22 cellular contexts compared by ENCODE assay signal in genomic region chr2:209441541-209441940, GRCh38. TPM values are rescaled to one million over a fixed set of nuclear protein-coding genes. Genes with fewer than 3 reads are reported as not detected.
DNase-seq lines count a peak whose midpoint lies in the region; ATAC-seq, FAIRE-seq and TF ChIP-seq lines count a peak whose summit lies in the region.
"Had no signal": no experiment of that assay in that cellular context is flagged by ENCODE, and none has a peak within 500 bp of the region (broad histone marks: within the 10 kb centered on the region; RNA-seq: fewer than 3 reads in every experiment).

No MANE protein-coding gene starts in this region.

- H3K9me3 ChIP-seq in heart right ventricle = no peaks in the 10 kb centered on the region
- no peaks in the 10 kb centered on the region for H3K9me3 ChIP-seq in right atrium auricular region
- H3K9me3 ChIP-seq in keratinocyte (ENCODE audit: control insufficient read depth, low read depth, low read length) = no peaks in the 10 kb centered on the region
- H3K9me3 ChIP-seq: A549, colonic mucosa, gastrocnemius medialis had no signal

- peaks cover 0 to 4% (median 0%) of the 10 kb centered on the region in 5 experiments for H3K9me3 Mint-ChIP-seq in brain
- H3K9me3 Mint-ChIP-seq: IgD-negative memory B cell; T-helper 1 cell treated with Interleukin-12 subunit alpha and Interleukin-12 subunit beta and Interleukin-4 antibody, amounts not matched to agents 30 μg/mL and 1 μg/mL, for 36 hours had no signal

- H3K27me3 ChIP-seq in heart right ventricle (no peaks in the 10 kb centered on the region), right atrium auricular region (no peaks in the 10 kb centered on the region), keratinocyte (ENCODE audit: control insufficient read depth, extremely low read depth, insufficient read depth, low read length) (no peaks in the 10 kb centered on the region)
- H3K27me3 ChIP-seq: colonic mucosa, gastrocnemius medialis had no signal

- peak overlapping the region in 4 of 5 experiments; percentile 29 to 78 (median 64) for H3K4me3 Mint-ChIP-seq in brain
- H3K4me3 Mint-ChIP-seq: activated CD8-positive, alpha-beta memory T cell treated with anti-CD3 and anti-CD28 coated beads, Interleukin-2, amount 10 ng/mL, durations not matched to agents 7 days and 5 days; activated naive CD8-positive, alpha-beta T cell; IgD-negative memory B cell; T-helper 1 cell treated with Interleukin-12 subunit alpha and Interleukin-12 subunit beta and Interleukin-4 antibody, amounts not matched to agents 30 μg/mL and 1 μg/mL, for 36 hours had no signal

- no peak for TF ChIP-seq CTCF in heart right ventricle (IDR thresholded peaks at IDR 0.05)
- no peak for TF ChIP-seq CTCF in right atrium auricular region (IDR thresholded peaks at IDR 0.05)
- no peak for TF ChIP-seq CTCF in brain (conservative IDR thresholded peaks at IDR 0.05)
- TF ChIP-seq CTCF in keratinocyte (optimal IDR thresholded peaks at IDR 0.05 in 1 of 3, IDR thresholded peaks at IDR 0.05 in 1 of 3, conservative IDR thresholded peaks at IDR 0.05 in 1 of 3; ENCODE audit: extremely low read depth in 1 of 3, insufficient read depth in 2 of 3, low read length in 3 of 3) = no peak

- H3K4me2 ChIP-seq in keratinocyte (ENCODE audit: control insufficient read depth, extremely low read depth, insufficient read depth, low read depth, low read length) = no peak overlapping the region
- H3K4me2 ChIP-seq: A549 had no signal

- dilution Hi-C loops in keratinocyte (cut with MboI; ENCODE audit: extremely low pct_ligation_motif_present, low sequenced_read_pairs) = no loop called here

- H3K4me3 ChIP-seq in heart right ventricle (no peak overlapping the region), right atrium auricular region (no peak overlapping the region), keratinocyte (ENCODE audit: control insufficient read depth in 2 of 3, extremely low read depth in 1 of 3, insufficient read depth in 2 of 3, low read depth in 1 of 3, low read length in 3 of 3) (no peak overlapping the region)
- H3K4me3 ChIP-seq: A549, colonic mucosa, gastrocnemius medialis had no signal

- intact Hi-C loops in heart right ventricle (cut with DNase I) = loop anchor here in 3 of 10 donors (5.0 to 10.0 kb wide), 3 partner anchors 53 to 96 kb away; no protein-coding TSS in a partner anchor

- peaks cover 2% of the 10 kb centered on the region for H3K79me2 ChIP-seq in keratinocyte (ENCODE audit: control insufficient read depth, insufficient read depth, low read length)

- no peaks in the 10 kb centered on the region for H3K27me3 Mint-ChIP-seq in brain
- H3K27me3 Mint-ChIP-seq: activated CD8-positive, alpha-beta memory T cell treated with anti-CD3 and anti-CD28 coated beads, Interleukin-2, amount 10 ng/mL, durations not matched to agents 7 days and 5 days; activated naive CD8-positive, alpha-beta T cell; IgD-negative memory B cell had no signal

- H3K4me1 Mint-ChIP-seq in brain = peaks cover 80% of the 10 kb centered on the region
- H3K4me1 Mint-ChIP-seq: activated CD8-positive, alpha-beta memory T cell treated with anti-CD3 and anti-CD28 coated beads, Interleukin-2, amount 10 ng/mL, durations not matched to agents 7 days and 5 days; IgD-negative memory B cell had no signal

- WGBS in heart right ventricle, 2 donors = 19 to 20% methylated on average over 3 of the region's 3 CpGs

- no peak overlapping the region for H3K9ac ChIP-seq in keratinocyte (ENCODE audit: control insufficient read depth, extremely low read depth, insufficient read depth, low read length)

- H3K4me1 ChIP-seq in heart right ventricle (peaks cover 0 to 48% (median 26%) of the 10 kb centered on the region in 9 donors), right atrium auricular region (peaks cover 0 to 17% of the 10 kb centered on the region in 2 donors), keratinocyte (ENCODE audit: control insufficient read depth, extremely low read depth, insufficient read depth, low read length) (peaks cover 24% of the 10 kb centered on the region)
- H3K4me1 ChIP-seq: A549, colonic mucosa had no signal

- H3K27ac ChIP-seq in heart right ventricle (peak overlapping the region in 6 of 10 donors; percentile 1 to 65 (median 30)), right atrium auricular region (no peak overlapping the region), keratinocyte (ENCODE audit: control insufficient read depth, insufficient read depth, low read length) (no peak overlapping the region)
- H3K27ac ChIP-seq: A549, colonic mucosa, HL-60 had no signal

- H3K36me3 Mint-ChIP-seq in brain = peaks cover 31% of the 10 kb centered on the region
- H3K36me3 Mint-ChIP-seq: activated CD8-positive, alpha-beta memory T cell treated with anti-CD3 and anti-CD28 coated beads, Interleukin-2, amount 10 ng/mL, durations not matched to agents 7 days and 5 days; activated naive CD8-positive, alpha-beta T cell; IgD-negative memory B cell had no signal

- peak overlapping the region; percentile 20 for H2AFZ ChIP-seq in keratinocyte (ENCODE audit: control insufficient read depth, low read length)

- peak in 6 of 8 donors; percentile 67 to 84 (median 74) for ATAC-seq in heart right ventricle
- no peak for ATAC-seq in HG03521 (IDR thresholded peaks at IDR 0.05; ENCODE audit: unreplicated experiment)
- ATAC-seq: A549; activated CD8-positive, alpha-beta memory T cell treated with anti-CD3 and anti-CD28 coated beads, Interleukin-2, amount 10 ng/mL, durations not matched to agents 7 days and 5 days; gastrocnemius medialis had no signal

- H3K9me1 ChIP-seq in keratinocyte (ENCODE audit: control insufficient read depth, extremely low read depth, insufficient read depth, low read length) = no peaks in the 10 kb centered on the region

- no peaks in the 10 kb centered on the region for H3K36me3 ChIP-seq in heart right ventricle
- H3K36me3 ChIP-seq in right atrium auricular region = no peaks in the 10 kb centered on the region
- H3K36me3 ChIP-seq in keratinocyte (ENCODE audit: control insufficient read depth in 2 of 2, extremely low read depth in 1 of 2, insufficient read depth in 2 of 2, low read length in 2 of 2) = no peaks in the 10 kb centered on the region
- H3K36me3 ChIP-seq: colonic mucosa, gastrocnemius medialis had no signal

- DNase-seq in heart right ventricle (peak in 1 of 2 donors; percentile 27), right atrium auricular region (ENCODE audit: low spot score) (no peak), keratinocyte (ENCODE audit: low read depth, low spot score) (no peak), superior temporal gyrus (ENCODE audit: extremely low spot score) (peak; percentile 44), NCI-H2196 treated with DMSO at 0.1 percent for 48 hours (lab: John Stamatoyannopoulos, UW; ENCODE audit: unreplicated experiment) (no peak)
- no peak for DNase-seq in stimulated activated CD4-positive, alpha-beta T cell treated with anti-CD3 and anti-CD28 coated beads, Interleukin-12 subunit alpha, Interleukin-12 subunit beta, amount 100 ng/mL, for 4 hours
- DNase-seq: activated CD4-positive, alpha-beta T cell treated with anti-CD3 and anti-CD28 coated beads for 48 hours; activated CD8-positive, alpha-beta memory T cell treated with anti-CD3 and anti-CD28 coated beads, Interleukin-2, amount 10 ng/mL, durations not matched to agents 7 days and 5 days; Calu3; colonic mucosa; gastrocnemius medialis; NCI-H1436 treated with DMSO at 0.1 percent for 48 hours; NCI-H2171; SIG-M5; stimulated activated CD8-positive, alpha-beta memory T cell treated with anti-CD3 and anti-CD28 coated beads, Interleukin-4, amount 100 ng/mL, for 48 hours had no signal

- FAIRE-seq in keratinocyte (lab: Jason Lieb, UNC) = peak; percentile 26
- FAIRE-seq: A549 had no signal

- H3K27ac Mint-ChIP-seq in brain = peak overlapping the region in 4 of 5 experiments; percentile 7 to 96 (median 84)
- H3K27ac Mint-ChIP-seq: activated CD8-positive, alpha-beta memory T cell treated with anti-CD3 and anti-CD28 coated beads, Interleukin-2, amount 10 ng/mL, durations not matched to agents 7 days and 5 days; activated naive CD8-positive, alpha-beta T cell; IgD-negative memory B cell; T-helper 1 cell treated with Interleukin-12 subunit alpha and Interleukin-12 subunit beta and Interleukin-4 antibody, amounts not matched to agents 30 μg/mL and 1 μg/mL, for 36 hours had no signal

- H4K20me1 ChIP-seq in keratinocyte (ENCODE audit: control insufficient read depth, extremely low read depth, insufficient read depth, low read length) = no peaks in the 10 kb centered on the region

RNA-seq across cellular contexts. Expression of gene MAP2, which starts 17.7 kb away (rescaled TPM):
- total RNA-seq in heart right ventricle (10 to 100 TPM in 2 of 10 donors, 1 to 10 TPM in 8; 4.5 to 15.5 (median 5.9) TPM), right atrium auricular region (1 to 10 TPM; 6.5 to 6.7 TPM)
- polyA plus RNA-seq in heart right ventricle (1 to 10 TPM; 3.5 to 3.6 TPM), brain (ENCODE audit: insufficient read depth, low read depth, low replicate concordance) (95.4 TPM), keratinocyte (11.9 to 27.1 TPM (median 16.2 TPM) in 3 replicates)
- polyA plus RNA-seq in keratinocyte (2011; ENCODE audit: low read depth) = 151 TPM
- 17.7 and 30.9 TPM in 2 replicates for polyA plus RNA-seq in keratinocyte (2011; cell fraction: cytosol; rRNA removed)
- polyA plus RNA-seq in keratinocyte (2011; cell fraction: nucleus; rRNA removed) = 42.6 and 47.7 TPM in 2 replicates
- polyA plus RNA-seq in keratinocyte (2012; ENCODE audit: low replicate concordance) = 16.6 and 82.0 TPM in 2 replicates
- polyA minus RNA-seq in keratinocyte = 41.0 to 74.8 TPM (median 46.1 TPM) in 3 replicates
- polyA minus RNA-seq in keratinocyte (2011; cell fraction: cytosol; rRNA and poly(A)+ RNA removed) = 19.8 TPM
- polyA minus RNA-seq in keratinocyte (2011; cell fraction: nucleus; rRNA and poly(A)+ RNA removed) = 53.9 and 89.6 TPM in 2 replicates

Comparison
In these comparisons a context has a peak if more than half of its experiments do, and no peak if none do; other contexts are left out.
1. H3K27ac ChIP-seq: peak in heart right ventricle (6 of 10); none in right atrium auricular region (0 of 2) and keratinocyte (single experiment).